ENCODE assay signal across 18 cellular contexts in the genomic region with DNA sequence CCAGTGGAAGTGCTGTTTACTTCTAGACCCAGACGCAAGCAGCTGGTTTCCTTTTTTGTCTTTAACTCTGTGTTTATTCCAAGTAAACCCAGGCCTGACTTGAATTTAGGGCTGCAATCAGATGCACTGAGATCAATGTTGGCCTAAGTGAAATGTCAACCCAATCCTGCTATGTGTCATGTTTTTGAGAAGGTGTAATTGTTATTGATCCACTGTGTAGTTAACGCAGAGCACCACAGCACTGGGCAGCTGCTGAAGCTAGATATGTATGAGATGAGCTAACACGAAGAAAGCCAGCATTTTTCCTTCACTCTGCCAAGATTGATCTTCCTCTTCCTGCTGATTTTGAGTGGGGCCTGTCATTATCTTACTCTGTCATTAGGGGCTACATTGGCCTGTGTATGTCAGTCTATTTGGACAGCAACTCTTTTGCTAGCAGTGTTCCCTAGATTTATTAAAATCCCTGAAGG. TPM values are rescaled to one million over a fixed set of nuclear protein-coding genes. Genes with fewer than 3 reads are reported as not detected.
A peak's percentile ranks its signal among the peaks of the same experiment; 100 is the strongest.
DNase-seq lines count a peak whose midpoint lies in the region; FAIRE-seq and TF ChIP-seq lines count a peak whose summit lies in the region.
"Had no signal": no experiment of that assay in that cellular context is flagged by ENCODE, and none has a peak within 500 bp of the region (broad histone marks: within the 10 kb centered on the region; RNA-seq: fewer than 3 reads in every experiment).

No MANE protein-coding gene starts in this region.

- peaks cover 5% of the 10 kb centered on the region for H3K27me3 Mint-ChIP-seq in neural progenitor cell (ENCODE audit: insufficient read depth, low read depth)

- 83 to 92% methylated on average over 1 to 2 of the region's 3 CpGs for WGBS in mesodermal cell (ENCODE audit: insufficient coverage in 2 of 2), 2 experiments

- H3K36me3 ChIP-seq in mesodermal cell (ENCODE audit: control insufficient read depth, insufficient read depth, low read length), result no peaks in the 10 kb centered on the region
- H3K36me3 ChIP-seq in neural progenitor cell, result no peaks in the 10 kb centered on the region
- H3K36me3 ChIP-seq: MG63 had no signal

- no peak overlapping the region for H3K9ac ChIP-seq in neural progenitor cell
- H3K9ac ChIP-seq: GM23248, KMS-11 had no signal

- TF ChIP-seq CTCF in GM20000 (IDR thresholded peaks at IDR 0.05; ENCODE audit: extremely low read depth, missing control alignments) (no peak), neural progenitor cell (IDR thresholded peaks at IDR 0.05) (no peak)

- FAIRE-seq in H54 (lab: Jason Lieb, UNC), result peak; percentile 53
- FAIRE-seq: A549 had no signal

- H3K79me2 ChIP-seq in neural progenitor cell (ENCODE audit: low read depth), result no peaks in the 10 kb centered on the region

- peak overlapping the region; percentile 31 for H3K27ac ChIP-seq in mesodermal cell (ENCODE audit: low read depth, low read length, severe bottlenecking)
- H3K27ac ChIP-seq in neural progenitor cell, result no peak overlapping the region
- H3K27ac ChIP-seq: A549, GM23248, KMS-11, SK-N-MC had no signal

- H3K9me3 Mint-ChIP-seq in neural progenitor cell, result no peaks in the 10 kb centered on the region

- peaks cover 16% of the 10 kb centered on the region for H3K4me1 Mint-ChIP-seq in neural progenitor cell

- DNase-seq in NCI-H2107 treated with DMSO at 0.1 percent for 48 hours (lab: John Stamatoyannopoulos, UW; ENCODE audit: unreplicated experiment) (peak; percentile 52), NCI-H2107 (lab: John Stamatoyannopoulos, UW) (no peak), H54 (ENCODE audit: insufficient read length, low spot score) (no peak), NCI-H69 (lab: John Stamatoyannopoulos, UW) (peak; percentile 53), GM20000 (ENCODE audit: low spot score) (no peak), neural progenitor cell (ENCODE audit: low spot score) (no peak), NOMO-1 treated with dmso at 0.1 percent for 144 hours (lab: John Stamatoyannopoulos, UW; ENCODE audit: unreplicated experiment) (no peak)
- DNase-seq: GM23248, MG63, NCI-H1105 treated with DMSO at 0.1 percent for 48 hours, NCI-H2171, NCI-H524 treated with DMSO at 0.1 percent for 48 hours, T-helper 1 cell had no signal

- no peak overlapping the region for H3K4me2 ChIP-seq in neural progenitor cell
- H3K4me2 ChIP-seq: A549, KMS-11 had no signal

- H3K4me1 ChIP-seq in mesodermal cell (ENCODE audit: control insufficient read depth, insufficient read depth, low read length, poor library complexity, severe bottlenecking) (no peaks in the 10 kb centered on the region), neural progenitor cell (no peaks in the 10 kb centered on the region)
- H3K4me1 ChIP-seq: A549 had no signal

- no peak overlapping the region for H3K4me3 Mint-ChIP-seq in neural progenitor cell
- H3K4me3 Mint-ChIP-seq: CD14-positive monocyte had no signal

- H3K4me3 ChIP-seq in mesodermal cell (ENCODE audit: extremely low read depth, insufficient read depth, low read length, poor library complexity, severe bottlenecking) (no peak overlapping the region), neural progenitor cell (no peak overlapping the region)
- H3K4me3 ChIP-seq: A549, GM23248, MG63, SK-N-MC had no signal

- H3K36me3 Mint-ChIP-seq in neural progenitor cell, result no peaks in the 10 kb centered on the region

- no peak overlapping the region for H3K27ac Mint-ChIP-seq in neural progenitor cell
- H3K27ac Mint-ChIP-seq: CD14-positive monocyte had no signal

- no peaks in the 10 kb centered on the region for H3K9me3 ChIP-seq in mesodermal cell (ENCODE audit: control insufficient read depth, low read length)
- H3K9me3 ChIP-seq in neural progenitor cell (ENCODE audit: low read depth), result no peaks in the 10 kb centered on the region
- H3K9me3 ChIP-seq: A549, MG63 had no signal

- H4K20me1 ChIP-seq in neural progenitor cell (ENCODE audit: low read depth), result no peaks in the 10 kb centered on the region

- no peak for TF ChIP-seq POLR2A in H54 (IDR thresholded peaks at IDR 0.05; ENCODE audit: low read depth, low read length)

- no peak overlapping the region for H2AFZ ChIP-seq in neural progenitor cell (replicated peaks)
- H2AFZ ChIP-seq: GM23248 had no signal

- H3F3A ChIP-seq in neural progenitor cell (ENCODE audit: low read depth), result peaks cover 2% of the 10 kb centered on the region

- no peaks in the 10 kb centered on the region for H3K27me3 ChIP-seq in neural progenitor cell
- H3K27me3 ChIP-seq: MG63 had no signal

RNA-seq across cellular contexts. Expression of a gene that starts 18.9 kb away (rescaled TPM):
- polyA plus RNA-seq in mesodermal cell (2013, experiment 1 of 2), result 17.1 TPM
- 13.8 TPM for polyA plus RNA-seq in mesodermal cell (2013, experiment 2 of 2)
- total RNA-seq in neural progenitor cell (ENCODE audit: low replicate concordance), result not detected in 2 replicates
- polyA plus RNA-seq: CD14-positive monocyte had no signal

RNA-seq across cellular contexts. Expression of a gene that starts 36.3 kb away (rescaled TPM):
- 18.4 TPM for polyA plus RNA-seq in mesodermal cell (2013, experiment 1 of 2)
- polyA plus RNA-seq in mesodermal cell (2013, experiment 2 of 2), result 13.4 TPM
- total RNA-seq in neural progenitor cell (ENCODE audit: low replicate concordance), result 0.19 TPM in 1 of 2 replicates, not detected in the other
- polyA plus RNA-seq: CD14-positive monocyte had no signal

Comparison
In these comparisons a context has a peak if more than half of its experiments do, and no peak if none do; other contexts are left out.
1. DNase-seq: peak in NCI-H2107 treated with DMSO at 0.1 percent for 48 hours (single experiment) and NCI-H69 (single experiment); none in NCI-H2107 (single experiment), H54 (single experiment), GM20000 (single experiment), neural progenitor cell (single experiment) and NOMO-1 treated with dmso at 0.1 percent for 144 hours (single experiment).